In the genomic region with DNA sequence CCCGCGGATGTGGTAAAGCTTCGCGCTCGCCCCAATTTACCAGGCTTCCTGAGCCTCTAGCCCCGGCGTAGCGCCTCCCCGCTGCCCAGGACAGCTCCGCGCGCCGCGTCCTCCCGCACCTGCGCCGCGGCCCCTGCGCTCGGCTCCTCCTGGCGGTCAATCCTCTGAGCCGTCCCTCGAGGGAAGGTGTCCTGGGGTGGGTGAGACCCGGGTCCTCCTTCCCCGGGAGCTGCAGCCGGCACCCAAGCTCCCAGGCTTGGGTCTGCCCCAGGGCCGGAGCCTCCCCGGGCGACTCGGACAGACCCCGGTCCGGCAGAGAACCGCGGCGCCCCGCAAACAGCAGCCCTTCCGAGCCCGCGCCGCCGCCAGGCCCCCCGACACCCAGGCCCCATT, we compare ENCODE assay signal across 8 cellular contexts. TPM values are rescaled to one million over a fixed set of nuclear protein-coding genes. Genes with fewer than 3 reads are reported as not detected.
DNase-seq lines count a peak whose midpoint lies in the region; TF ChIP-seq lines count a peak whose summit lies in the region.

No MANE protein-coding gene starts in this region.

- peaks cover 0 to 4% (median 0%) of the 10 kb centered on the region in 4 donors for H3K27me3 ChIP-seq in liver (ENCODE audit: control insufficient read depth in 4 of 4, insufficient read depth in 4 of 4, low read length in 3 of 4)

- TF ChIP-seq RAD21 in liver (IDR thresholded peaks at IDR 0.05), result peak in 1 of 2 donors; percentile 46

- TF ChIP-seq CTCF in GM12872 (IDR thresholded peaks at IDR 0.05; ENCODE audit: insufficient read depth, low read depth, low read length) (peak; percentile 55), liver (IDR thresholded peaks at IDR 0.05; ENCODE audit: low read depth, low read length, missing input control) (peak; percentile 33)

- WGBS in liver, result 2% methylated on average over 42 of the region's 42 CpGs

- peak overlapping the region in 2 of 3 donors; percentile 38 to 51 for H3K4me3 ChIP-seq in liver (ENCODE audit: low read depth in 1 of 3, low read length in 3 of 3)

- DNase-seq in H4 (ENCODE audit: low spot score) (peak; percentile 69), LoVo (ENCODE audit: low spot score) (peak; percentile 81), epidermal melanocyte (ENCODE audit: insufficient read length, low spot score) (no peak)
- DNase-seq in activated CD4-positive, CD25-positive, alpha-beta regulatory T cell (lab: John Stamatoyannopoulos, UW), result peak; percentile 33 to 69 (median 59)
- peak; percentile 80 for DNase-seq in central memory CD4-positive, alpha-beta T cell
- peak; percentile 42 to 54 (median 46) for DNase-seq in stimulated activated CD4-positive, alpha-beta T cell treated with anti-CD3 and anti-CD28 coated beads, TNF-alpha, amount 100 ng/mL, for 1 hour (ENCODE audit: low read depth in 3 of 3, low spot score in 1 of 3)

- H3K36me3 ChIP-seq in liver (ENCODE audit: control insufficient read depth in 4 of 4, insufficient read depth in 3 of 4, low read depth in 1 of 4, low read length in 3 of 4), result no peaks in the 10 kb centered on the region

- H3K27ac ChIP-seq in liver (ENCODE audit: low read depth in 1 of 2, low read length in 2 of 2), result peak overlapping the region; percentile 38 to 68

- H3K9ac ChIP-seq in liver (ENCODE audit: low read depth in 1 of 2, low read length in 2 of 2), result no peak overlapping the region

- peaks cover 9 to 26% (median 19%) of the 10 kb centered on the region in 4 donors for H3K4me1 ChIP-seq in liver (ENCODE audit: control insufficient read depth in 4 of 4, insufficient read depth in 4 of 4, low read length in 3 of 4)

- H3K9me3 ChIP-seq in liver (ENCODE audit: control insufficient read depth in 4 of 4, low read length in 3 of 4), result no peaks in the 10 kb centered on the region

TF ChIP-seq in liver, 16 proteins besides CTCF, POLR2A, EP300 and RAD21:
- TF ChIP-seq YY1 (IDR thresholded peaks at IDR 0.05) (peak; percentile 1), FOXA2 (IDR thresholded peaks at IDR 0.05) (no peak)

RNA-seq across cellular contexts. Expression of gene OSBPL3, which starts 0.5 kb away (rescaled TPM):
- total RNA-seq in H4 (2014; rRNA removed; shearing (Covaris generic)), result 10.2 and 13.0 TPM in 2 replicates
- total RNA-seq in liver, result 1 to 10 TPM; 1.1 to 3.0 TPM
- 1 to 10 TPM in 1 of 2 donors, under 1 TPM in 1; 0.28 to 1.2 TPM for polyA plus RNA-seq in liver
